Comparison of ENCODE assay signal across 15 cellular contexts in genomic region chr5:149596712-149597111, GRCh38. TPM values are rescaled to one million over a fixed set of nuclear protein-coding genes. Genes with fewer than 3 reads are reported as not detected.
A peak's percentile ranks its signal among the peaks of the same experiment; 100 is the strongest.
DNase-seq lines count a peak whose midpoint lies in the region; ATAC-seq and TF ChIP-seq lines count a peak whose summit lies in the region.
"Had no signal": no experiment of that assay in that cellular context is flagged by ENCODE, and none has a peak within 500 bp of the region (broad histone marks: within the 10 kb centered on the region; RNA-seq: fewer than 3 reads in every experiment).

No MANE protein-coding gene starts in this region.

- H3K27ac ChIP-seq in BLaER1 (no peak overlapping the region), breast epithelium (peak overlapping the region; percentile 42 to 59), right atrium auricular region (peak overlapping the region; percentile 50 to 53), body of pancreas (no peak overlapping the region)
- H3K27ac ChIP-seq: neural progenitor cell, spleen, thoracic aorta had no signal

- H3K4me1 ChIP-seq in BLaER1 (peaks cover 21% of the 10 kb centered on the region), breast epithelium (no peaks in the 10 kb centered on the region), right atrium auricular region (peaks cover 0 to 12% of the 10 kb centered on the region in 2 donors), body of pancreas (peaks cover 5% of the 10 kb centered on the region)
- H3K4me1 ChIP-seq: neural progenitor cell had no signal

- TF ChIP-seq CTCF in breast epithelium (IDR thresholded peaks at IDR 0.05): no peak
- TF ChIP-seq CTCF in right atrium auricular region (IDR thresholded peaks at IDR 0.05): no peak
- TF ChIP-seq CTCF in body of pancreas (IDR thresholded peaks at IDR 0.05): no peak

- no peaks in the 10 kb centered on the region for H4K20me1 ChIP-seq in BLaER1

- ATAC-seq in body of pancreas: no peak

- 86 to 94% methylated on average over 2 of the region's 2 CpGs for WGBS in body of pancreas, 2 donors

- no peak overlapping the region; the same call in 1 of the 2 replicates for H3K9ac ChIP-seq in BLaER1
- H3K9ac ChIP-seq: neural progenitor cell had no signal

- no peaks in the 10 kb centered on the region for H3K9me3 ChIP-seq in BLaER1
- no peaks in the 10 kb centered on the region for H3K9me3 ChIP-seq in breast epithelium
- no peaks in the 10 kb centered on the region for H3K9me3 ChIP-seq in right atrium auricular region
- H3K9me3 ChIP-seq in body of pancreas: no peaks in the 10 kb centered on the region
- H3K9me3 ChIP-seq: spleen, thoracic aorta had no signal

- TF ChIP-seq POLR2A in breast epithelium (IDR thresholded peaks at IDR 0.05) (no peak), body of pancreas (IDR thresholded peaks at IDR 0.05) (no peak)

- intact Hi-C loops in breast epithelium (cut with DNase I; ENCODE audit: low total_unique reads) (no loop called here), body of pancreas (cut with DNase I) (no loop called here)

- DNase-seq in breast epithelium (ENCODE audit: low spot score in 2 of 2) (no peak), right atrium auricular region (ENCODE audit: low spot score) (no peak), pulmonary artery endothelial cell (ENCODE audit: low read depth, low spot score) (peak; percentile 68), NCI-H128 (lab: John Stamatoyannopoulos, UW; ENCODE audit: unreplicated experiment) (no peak), body of pancreas (no peak), kidney glomerular epithelial cell (lab: John Stamatoyannopoulos, UW) (no peak), NCI-H82 (lab: John Stamatoyannopoulos, UW) (no peak)
- DNase-seq: activated naive CD4-positive, alpha-beta T cell treated with anti-CD3 and anti-CD28 coated beads, Interleukin-2, amount 50 U/mL, for 16 hours; DND-41; NCI-H187; SIG-M5; spleen had no signal

- no peaks in the 10 kb centered on the region for H3K36me3 ChIP-seq in BLaER1
- H3K36me3 ChIP-seq in breast epithelium: no peaks in the 10 kb centered on the region
- peaks cover 10% of the 10 kb centered on the region for H3K36me3 ChIP-seq in right atrium auricular region
- peaks cover 6 to 16% of the 10 kb centered on the region in 2 donors for H3K36me3 ChIP-seq in body of pancreas (replicated peaks in 1 of 2; ENCODE audit: insufficient read depth in 1 of 2, low read depth in 2 of 2)
- H3K36me3 ChIP-seq: neural progenitor cell, spleen had no signal

- H3K4me3 ChIP-seq in BLaER1 (no peak overlapping the region), breast epithelium (no peak overlapping the region), right atrium auricular region (no peak overlapping the region), body of pancreas (no peak overlapping the region)
- H3K4me3 ChIP-seq: neural progenitor cell, spleen, thoracic aorta had no signal

- no peaks in the 10 kb centered on the region for H3K27me3 ChIP-seq in BLaER1
- H3K27me3 ChIP-seq in breast epithelium: no peaks in the 10 kb centered on the region
- no peaks in the 10 kb centered on the region for H3K27me3 ChIP-seq in right atrium auricular region
- no peaks in the 10 kb centered on the region for H3K27me3 ChIP-seq in body of pancreas
- H3K27me3 ChIP-seq: neural progenitor cell, spleen had no signal

- H3K4me2 ChIP-seq in BLaER1: peak overlapping the region; percentile 49
- H3K4me2 ChIP-seq: neural progenitor cell had no signal

RNA-seq across cellular contexts. Expression of gene ARHGEF37, which starts 15.4 kb away (rescaled TPM):
- total RNA-seq in breast epithelium (10 to 100 TPM in 2 of 3 donors, 1 to 10 TPM in 1; 5.3 to 54.4 (median 29.2) TPM), right atrium auricular region (10 to 100 TPM; 11.0 to 13.7 TPM), pulmonary artery endothelial cell (7.3 and 9.2 TPM in 2 replicates), body of pancreas (10 to 100 TPM in 1 of 2 donors, 1 to 10 TPM in 1; 5.9 to 14.0 TPM)

RNA-seq across cellular contexts. Expression of gene CSNK1A1, which starts 45.5 kb away (rescaled TPM):
- 100 to 1,000 TPM; 151 to 350 (median 287) TPM for total RNA-seq in breast epithelium
- 100 to 1,000 TPM; 171 to 192 TPM for total RNA-seq in right atrium auricular region
- 454 and 486 TPM in 2 replicates for total RNA-seq in pulmonary artery endothelial cell
- total RNA-seq in body of pancreas: 10 to 100 TPM; 82.4 to 85.4 TPM

Comparison
In these comparisons a context has a peak if more than half of its experiments do, and no peak if none do; other contexts are left out.
1. H3K27ac ChIP-seq: peak in breast epithelium (2 of 2) and right atrium auricular region (2 of 2); none in BLaER1 (single experiment) and body of pancreas (0 of 4).